In the genomic region with DNA sequence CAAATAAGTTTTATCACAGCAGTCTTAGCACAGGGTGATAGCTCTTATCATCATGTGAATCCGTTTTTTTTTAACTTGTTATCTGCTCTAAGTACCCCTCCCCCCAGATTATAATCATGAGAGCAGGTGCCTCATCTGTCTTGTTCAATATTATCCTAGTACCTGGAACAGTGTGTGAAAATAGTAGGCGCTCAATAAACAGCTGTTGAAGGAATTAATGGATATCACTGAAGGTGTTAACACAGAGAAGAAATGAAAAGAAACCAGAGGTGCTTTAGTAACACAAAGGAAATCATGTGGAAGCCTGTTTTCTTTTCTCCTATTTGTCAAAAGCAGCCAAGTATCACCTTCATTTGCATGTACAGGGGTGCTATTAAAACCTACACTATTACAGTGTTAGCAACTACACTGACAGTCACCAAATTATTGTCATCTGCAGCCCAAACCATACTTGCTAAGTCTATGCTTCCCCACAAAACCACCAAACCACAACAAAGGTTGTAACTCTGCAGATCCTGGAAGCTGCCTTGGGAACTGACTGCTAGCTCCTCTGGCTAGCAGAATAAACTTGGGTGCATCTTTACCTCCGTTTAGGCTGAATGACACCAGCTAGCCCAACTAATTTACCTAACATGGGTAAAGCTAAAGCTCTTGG, we compare ENCODE assay signal across 1 cellular context.
TF ChIP-seq lines count a peak whose summit lies in the region.

No MANE protein-coding gene starts in this region.

TF ChIP-seq in HepG2, 621 proteins besides CTCF, POLR2A, EP300 and RAD21:
- TF ChIP-seq PHB2 (IDR thresholded peaks at IDR 0.05; ENCODE audit: partially characterized antibody) = no peak
TF ChIP-seq in HepG2: peak in this region for 0.
